Comparison of ENCODE assay signal across 8 cellular contexts in genomic region chr14:20614038-20614840, GRCh38. TPM values are rescaled to one million over a fixed set of nuclear protein-coding genes. Genes with fewer than 3 reads are reported as not detected.
A peak's percentile ranks its signal among the peaks of the same experiment; 100 is the strongest.
DNase-seq lines count a peak whose midpoint lies in the region; TF ChIP-seq lines count a peak whose summit lies in the region.

No MANE protein-coding gene starts in this region.

- no peaks in the 10 kb centered on the region for H3K79me2 ChIP-seq in H9 (ENCODE audit: insufficient read depth, low read length)

- DNase-seq in DMS 273 (lab: John Stamatoyannopoulos, UW; ENCODE audit: unreplicated experiment): peak; percentile 90
- peak; percentile 64 for DNase-seq in H9
- DNase-seq in SW 1271 (lab: John Stamatoyannopoulos, UW): peak; percentile 72 to 93
- DNase-seq in glomerular visceral epithelial cell (ENCODE audit: extremely low spot score): peak; percentile 22
- DNase-seq in NCI-H1092 treated with DMSO at 0.1 percent for 48 hours (lab: John Stamatoyannopoulos, UW): no peak
- DNase-seq in effector CD4-positive, alpha-beta T cell: no peak
- no peak for DNase-seq in NCI-H1436 (lab: John Stamatoyannopoulos, UW)

- no peak overlapping the region for H2BK15ac ChIP-seq in H9 (ENCODE audit: low read depth, low read length)

- no peak overlapping the region for H3T11ph ChIP-seq in H9 (ENCODE audit: low read length)

- WGBS in H9 (ENCODE audit: extremely low coverage, insufficient read length, low lambda C conversion rate): no CpG with 5 or more reads among the region's 17 CpGs

- H3K14ac ChIP-seq in H9 (ENCODE audit: insufficient read depth, low read length): no peak overlapping the region

- H3K9me3 ChIP-seq in H9 (ENCODE audit: control insufficient read depth, low read depth, low read length): no peaks in the 10 kb centered on the region

- no peaks in the 10 kb centered on the region for H3K27me3 ChIP-seq in H9 (ENCODE audit: insufficient read depth, low read length)

- no peak overlapping the region for H3K4me3 Mint-ChIP-seq in H9

- H2AFZ ChIP-seq in H9 (ENCODE audit: low read length): peak overlapping the region; percentile 88

- no peak overlapping the region for H3K18ac ChIP-seq in H9 (ENCODE audit: insufficient read length, low read depth, low read length)

- H2BK120ac ChIP-seq in H9 (ENCODE audit: low read depth, low read length, poor library complexity, severe bottlenecking): no peak overlapping the region

- no peak overlapping the region for H2BK20ac ChIP-seq in H9 (ENCODE audit: low read depth, low read length, poor library complexity, severe bottlenecking)

- no peaks in the 10 kb centered on the region for H3K9me3 Mint-ChIP-seq in H9

- no peak overlapping the region for H4K91ac ChIP-seq in H9 (ENCODE audit: insufficient read length, low read depth, low read length)

- H4K8ac ChIP-seq in H9 (replicated peaks; ENCODE audit: insufficient read length, low read depth, low read length): no peak overlapping the region

- peak overlapping the region; percentile 6 for H3K27ac ChIP-seq in H9 (ENCODE audit: insufficient read length, low read depth, low read length)
- H3K27ac ChIP-seq in skin epidermis: peak overlapping the region in 13 of 21 experiments; percentile 6 to 77 (median 43)

- TF ChIP-seq CTCF in H9 (conservative IDR thresholded peaks at IDR 0.05): no peak

- H3K4me2 ChIP-seq in H9 (ENCODE audit: insufficient read depth, insufficient read length, low read length): peak overlapping the region; percentile 49

- no peak overlapping the region for H3K23ac ChIP-seq in H9 (ENCODE audit: insufficient read length, low read depth, low read length)

- H3K9ac ChIP-seq in H9 (ENCODE audit: extremely low read depth, insufficient read length, low read length): peak overlapping the region; percentile 76

- no peak overlapping the region for H4K5ac ChIP-seq in H9 (ENCODE audit: insufficient read length, low read depth, low read length)

- no peak overlapping the region for H3K4ac ChIP-seq in H9 (ENCODE audit: low read depth, low read length)

- H3K4me3 ChIP-seq in skin epidermis: peak overlapping the region; percentile 19 to 44 (median 30)

- H3K4me1 ChIP-seq in H9 (ENCODE audit: insufficient read depth, low read length): no peaks in the 10 kb centered on the region

- no peaks in the 10 kb centered on the region; a peak in 1 of 7 replicates for H3K36me3 Mint-ChIP-seq in H9 (ENCODE audit: insufficient read depth in 1 of 3, low read depth in 3 of 3)

- peaks cover 7 to 9% of the 10 kb centered on the region in 2 experiments for H3K4me1 Mint-ChIP-seq in H9

- no peak overlapping the region for H2BK12ac ChIP-seq in H9 (ENCODE audit: insufficient read length, low read depth, low read length)

- no peak overlapping the region for H2BK5ac ChIP-seq in H9 (ENCODE audit: insufficient read length, low read length)

- no peak overlapping the region for H2AK5ac ChIP-seq in H9 (ENCODE audit: insufficient read length, low read length)

- H4K20me1 ChIP-seq in H9 (ENCODE audit: control insufficient read depth, insufficient read depth, insufficient read length): no peaks in the 10 kb centered on the region

- no peak overlapping the region for H3K27ac Mint-ChIP-seq in H9

- H3K23me2 ChIP-seq in H9 (ENCODE audit: insufficient read length, low read depth, low read length, poor library complexity, severe bottlenecking): peaks cover 5% of the 10 kb centered on the region

- no peaks in the 10 kb centered on the region for H3K27me3 Mint-ChIP-seq in H9 (ENCODE audit: low read depth)

- H3K79me1 ChIP-seq in H9 (ENCODE audit: insufficient read depth, low read depth, low read length, poor library complexity, severe bottlenecking): no peaks in the 10 kb centered on the region

- no peak overlapping the region for H3K56ac ChIP-seq in H9 (ENCODE audit: insufficient read length, low read depth, low read length)

RNA-seq across cellular contexts. Expression of gene RNASE12, which starts 23.1 kb away (rescaled TPM):
- total RNA-seq in H9 (2021): not detected in 2 replicates

RNA-seq across cellular contexts. Expression of gene RNASE11, which starts 26.4 kb away (rescaled TPM):
- not detected in 2 replicates for total RNA-seq in H9 (2021)

RNA-seq across cellular contexts. Expression of gene OR6S1, which starts 27.3 kb away (rescaled TPM):
- total RNA-seq in H9 (2021): not detected in 2 replicates

RNA-seq across cellular contexts. Expression of gene RNASE9, which starts 53.4 kb away (rescaled TPM):
- total RNA-seq in H9 (2021): not detected in 2 replicates

Comparison
In these comparisons a context has a peak if more than half of its experiments do, and no peak if none do; other contexts are left out.
1. DNase-seq: peak in DMS 273 (single experiment), H9 (single experiment), SW 1271 (2 of 2) and glomerular visceral epithelial cell (single experiment); none in NCI-H1092 treated with DMSO at 0.1 percent for 48 hours (single experiment), effector CD4-positive, alpha-beta T cell (single experiment) and NCI-H1436 (single experiment).